8 cellular contexts compared by ENCODE assay signal in the genomic region with DNA sequence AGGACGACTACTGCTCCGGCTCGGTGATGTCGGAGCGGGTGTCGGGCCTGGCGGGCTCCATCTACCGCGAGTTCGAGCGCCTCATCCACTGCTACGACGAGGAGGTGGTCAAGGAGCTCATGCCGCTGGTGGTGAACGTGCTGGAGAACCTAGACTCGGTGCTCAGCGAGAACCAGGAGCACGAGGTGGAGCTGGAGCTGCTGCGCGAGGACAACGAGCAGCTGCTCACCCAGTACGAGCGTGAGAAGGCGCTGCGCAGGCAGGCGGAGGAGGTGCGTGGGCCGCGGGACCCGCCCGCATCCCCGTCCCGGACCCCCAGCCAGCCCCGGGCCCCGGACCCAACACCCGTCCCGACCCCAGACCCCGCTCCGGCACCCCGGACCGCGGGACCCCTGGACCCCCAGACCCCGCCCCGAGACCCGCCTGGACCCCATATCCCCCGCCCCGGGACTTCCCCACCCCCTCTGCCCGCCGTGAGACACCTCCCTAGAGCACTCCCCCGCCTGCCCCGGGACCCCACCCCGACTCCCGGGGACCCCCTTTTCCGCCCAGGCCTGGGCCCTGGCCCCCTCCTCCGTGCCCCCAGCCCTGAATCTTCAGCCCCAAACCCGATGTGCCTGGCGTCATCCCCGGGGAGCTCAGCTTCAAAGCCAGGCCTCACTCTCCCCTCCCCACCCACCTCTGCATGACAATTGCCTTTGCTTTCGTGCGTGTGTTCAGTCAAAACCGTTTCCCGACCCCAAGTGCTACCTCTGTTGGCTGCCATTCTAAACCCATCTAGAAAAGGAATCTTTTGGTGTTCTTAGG. TPM values are rescaled to one million over a fixed set of nuclear protein-coding genes. Genes with fewer than 3 reads are reported as not detected.
DNase-seq lines count a peak whose midpoint lies in the region; ATAC-seq and TF ChIP-seq lines count a peak whose summit lies in the region.

No MANE protein-coding gene starts in this region.

- CTCF ChIA-PET in activated CD4-positive, alpha-beta memory T cell treated with anti-CD3 and anti-CD28 coated beads for 36 hours (lab: Charles Lee), result interaction anchor here (0.6 to 2.2 kb wide), 35 partner anchors 9 to 985 kb away, joined by 3 to 22 read pairs (median 4); partner anchors contain the start of genes ANTKMT, EME2, FAHD1 and HAGH

- DNase-seq in CD14-positive monocyte (ENCODE audit: low spot score) (no peak), HuH-7 (ENCODE audit: low spot score) (peak; percentile 58), substantia nigra (lab: John Stamatoyannopoulos, UW) (peak in 2 of 49 donors; percentile 8 to 47), cortex of kidney (lab: John Stamatoyannopoulos, UW) (no peak)
- peak; percentile 65 for DNase-seq in activated CD4-positive, alpha-beta memory T cell treated with anti-CD3 and anti-CD28 coated beads for 36 hours

- peak overlapping the region; percentile 94 for H3K4me3 Mint-ChIP-seq in CD14-positive monocyte
- H3K4me3 Mint-ChIP-seq in activated CD4-positive, alpha-beta memory T cell treated with anti-CD3 and anti-CD28 coated beads for 36 hours, result peak overlapping the region; percentile 96

- intact Hi-C loops in CD14-positive monocyte (cut with micrococcal nuclease), result loop anchor here (1.0 to 10.0 kb wide), 5 partner anchors 68 to 327 kb away; partner anchors contain the start of genes CRAMP1 (in 1 of the 2), EME2 (in 1 of the 2), IFT140 (in 1 of the 2) and MRPS34 (in 1 of the 2)
- intact Hi-C loops in activated CD4-positive, alpha-beta memory T cell treated with anti-CD3 and anti-CD28 coated beads for 36 hours (cut with micrococcal nuclease), result loop anchor here (1.0 to 2.0 kb wide), 2 partner anchors 64 to 94 kb away; partner anchors contain the start of genes CRAMP1, IFT140 and NME3

- peak overlapping the region; percentile 81 to 93 (median 89) for H3K27ac Mint-ChIP-seq in CD14-positive monocyte
- H3K27ac Mint-ChIP-seq in activated CD4-positive, alpha-beta memory T cell treated with anti-CD3 and anti-CD28 coated beads for 36 hours, result peak overlapping the region; percentile 81

- no peaks in the 10 kb centered on the region for H3K4me1 ChIP-seq in endocrine pancreas (ENCODE audit: control insufficient read depth, insufficient read depth, low read length)
- peaks cover 25% of the 10 kb centered on the region for H3K4me1 ChIP-seq in muscle layer of colon (ENCODE audit: insufficient read depth, low read length)

- H3K36me3 Mint-ChIP-seq in CD14-positive monocyte, result peaks cover 10 to 36% of the 10 kb centered on the region in 2 donors
- peaks cover 3% of the 10 kb centered on the region for H3K36me3 Mint-ChIP-seq in activated CD4-positive, alpha-beta memory T cell treated with anti-CD3 and anti-CD28 coated beads for 36 hours

- POLR2A ChIA-PET in activated CD4-positive, alpha-beta memory T cell treated with anti-CD3 and anti-CD28 coated beads for 36 hours (lab: Charles Lee), result interaction anchor here (0.7 to 2.3 kb wide), 11 partner anchors 9 to 406 kb away, joined by 3 to 18 read pairs (median 4); partner anchors contain the start of genes CRAMP1, FAHD1, HAGH and IFT140

- H3K27me3 ChIP-seq in endocrine pancreas (ENCODE audit: control insufficient read depth, insufficient read depth, low read length), result no peaks in the 10 kb centered on the region
- no peaks in the 10 kb centered on the region for H3K27me3 ChIP-seq in muscle layer of colon (ENCODE audit: control insufficient read depth in 1 of 2, insufficient read depth in 2 of 2, low read length in 2 of 2)

- ATAC-seq in GM21360 (IDR thresholded peaks at IDR 0.05; ENCODE audit: unreplicated experiment), result peak; percentile 19

- H3K36me3 ChIP-seq in endocrine pancreas (ENCODE audit: control insufficient read depth, insufficient read depth, low read length), result no peaks in the 10 kb centered on the region
- H3K36me3 ChIP-seq in muscle layer of colon (ENCODE audit: insufficient read depth, low read length), result peaks cover 6% of the 10 kb centered on the region

- H3K27me3 Mint-ChIP-seq in CD14-positive monocyte (ENCODE audit: low read depth in 3 of 3), result no peaks in the 10 kb centered on the region
- H3K27me3 Mint-ChIP-seq in activated CD4-positive, alpha-beta memory T cell treated with anti-CD3 and anti-CD28 coated beads for 36 hours, result no peaks in the 10 kb centered on the region

- no peaks in the 10 kb centered on the region for H3K9me3 ChIP-seq in endocrine pancreas (ENCODE audit: control insufficient read depth, low read length)
- H3K9me3 ChIP-seq in muscle layer of colon (ENCODE audit: low read length), result no peaks in the 10 kb centered on the region

- peak overlapping the region; percentile 91 for H3K9ac ChIP-seq in endocrine pancreas (ENCODE audit: control insufficient read depth, insufficient read depth, low read length)
- peak overlapping the region; percentile 86 for H3K9ac ChIP-seq in muscle layer of colon (ENCODE audit: low read length)

- peaks cover 40% of the 10 kb centered on the region for H3K4me1 Mint-ChIP-seq in CD14-positive monocyte
- H3K4me1 Mint-ChIP-seq in activated CD4-positive, alpha-beta memory T cell treated with anti-CD3 and anti-CD28 coated beads for 36 hours (ENCODE audit: low read depth), result peaks cover 33% of the 10 kb centered on the region

- no peak for TF ChIP-seq CTCF in CD14-positive monocyte (IDR thresholded peaks at IDR 0.05)

- no peaks in the 10 kb centered on the region for H3K9me3 Mint-ChIP-seq in CD14-positive monocyte
- no peaks in the 10 kb centered on the region for H3K9me3 Mint-ChIP-seq in activated CD4-positive, alpha-beta memory T cell treated with anti-CD3 and anti-CD28 coated beads for 36 hours

- peak overlapping the region; percentile 57 for H3K4me3 ChIP-seq in endocrine pancreas (ENCODE audit: control insufficient read depth, insufficient read depth, low read length)
- peak overlapping the region; percentile 83 to 89 for H3K4me3 ChIP-seq in muscle layer of colon (ENCODE audit: low read depth in 1 of 2, low read length in 2 of 2)

- H3K27ac ChIP-seq in muscle layer of colon (ENCODE audit: low read depth, low read length), result peak overlapping the region; percentile 99
- H3K27ac ChIP-seq in substantia nigra (ENCODE audit: low read depth, low read length, poor library complexity, severe bottlenecking), result peak overlapping the region; percentile 83

RNA-seq across cellular contexts. Expression of gene MAPK8IP3, which starts 0.6 kb away (rescaled TPM):
- 1 to 10 TPM; 1.1 to 2.1 TPM for polyA plus RNA-seq in CD14-positive monocyte
- 10 to 100 TPM; 51.7 to 56.8 TPM for total RNA-seq in activated CD4-positive, alpha-beta memory T cell treated with anti-CD3 and anti-CD28 coated beads for 36 hours

RNA-seq across cellular contexts. Expression of gene JPT2, which starts 28.5 kb away (rescaled TPM):
- 1 to 10 TPM; 5.8 to 7.5 TPM for polyA plus RNA-seq in CD14-positive monocyte
- total RNA-seq in activated CD4-positive, alpha-beta memory T cell treated with anti-CD3 and anti-CD28 coated beads for 36 hours, result 10 to 100 TPM; 62.1 to 65.9 TPM

Comparison
In these comparisons a context has a peak if more than half of its experiments do, and no peak if none do; other contexts are left out.
1. DNase-seq: peak in HuH-7 (single experiment) and activated CD4-positive, alpha-beta memory T cell treated with anti-CD3 and anti-CD28 coated beads for 36 hours (single experiment); none in CD14-positive monocyte (single experiment) and cortex of kidney (single experiment).